ENCODE assay signal across 8 cellular contexts in genomic region chr1:3856923-3857790, GRCh38. TPM values are rescaled to one million over a fixed set of nuclear protein-coding genes. Genes with fewer than 3 reads are reported as not detected.
DNase-seq lines count a peak whose midpoint lies in the region; TF ChIP-seq lines count a peak whose summit lies in the region.

CEP104 (minus strand) TSS chr1:3857211; CDS start chr1:3852407, 4,804 bp downstream.
A gene with protein sequence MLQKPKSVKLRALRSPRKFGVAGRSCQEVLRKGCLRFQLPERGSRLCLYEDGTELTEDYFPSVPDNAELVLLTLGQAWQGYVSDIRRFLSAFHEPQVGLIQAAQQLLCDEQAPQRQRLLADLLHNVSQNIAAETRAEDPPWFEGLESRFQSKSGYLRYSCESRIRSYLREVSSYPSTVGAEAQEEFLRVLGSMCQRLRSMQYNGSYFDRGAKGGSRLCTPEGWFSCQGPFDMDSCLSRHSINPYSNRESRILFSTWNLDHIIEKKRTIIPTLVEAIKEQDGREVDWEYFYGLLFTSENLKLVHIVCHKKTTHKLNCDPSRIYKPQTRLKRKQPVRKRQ (plus strand): TSS chr1:3857476. CDS start chr1:3857604, 128 bp downstream.

- TF ChIP-seq CTCF in LNCaP clone FGC (IDR thresholded peaks at IDR 0.05; ENCODE audit: control insufficient read depth, extremely low read depth, insufficient read depth) (peak; percentile 65), foreskin fibroblast (IDR thresholded peaks at IDR 0.05; ENCODE audit: low read depth, low read length) (no peak), neural crest cell (conservative IDR thresholded peaks at IDR 0.05) (no peak)

- peak within 1 kb of the TSS; percentile 38 for H3K27ac Mint-ChIP-seq in neural crest cell (ENCODE audit: unreplicated experiment)

- peaks cover 3% of the 10 kb centered on the region for H3K27me3 Mint-ChIP-seq in neural crest cell (ENCODE audit: low read depth)

- H3K4me3 ChIP-seq in LNCaP clone FGC (ENCODE audit: low read depth, low read length) (peak within 1 kb of the TSS; percentile 94), foreskin fibroblast (ENCODE audit: low read depth in 1 of 2, low read length in 2 of 2) (peak within 1 kb of the TSS; percentile 95 to 97), stomach smooth muscle (ENCODE audit: low read length in 2 of 2) (peak within 1 kb of the TSS; percentile 93 to 95)

- peaks cover 24% of the 10 kb centered on the region for H3K4me1 Mint-ChIP-seq in neural crest cell

- no peaks in the 10 kb centered on the region for H3K9me3 ChIP-seq in stomach smooth muscle (ENCODE audit: control insufficient read depth in 2 of 2, low read length in 2 of 2)

- H3K9ac ChIP-seq in stomach smooth muscle (ENCODE audit: low read length in 2 of 2): peak within 1 kb of the TSS; percentile 85 to 89

- peak within 1 kb of the TSS; percentile 49 for H3K27ac ChIP-seq in stomach smooth muscle (ENCODE audit: low read length)

- H3K27me3 ChIP-seq in stomach smooth muscle (ENCODE audit: control insufficient read depth in 1 of 2, insufficient read depth in 2 of 2, low read length in 2 of 2): no peaks in the 10 kb centered on the region

- H3K4me1 ChIP-seq in stomach smooth muscle (ENCODE audit: control insufficient read depth, insufficient read depth, low read length): peaks cover 22% of the 10 kb centered on the region

- DNase-seq in ELR (ENCODE audit: low read depth): peak; percentile 86
- DNase-seq in H4 (ENCODE audit: low spot score): peak; percentile 99
- DNase-seq in LNCaP clone FGC (ENCODE audit: low read depth): peak; percentile 97
- peak; percentile 98 for DNase-seq in SHP77 treated with DMSO at 0.1 percent for 48 hours (lab: John Stamatoyannopoulos, UW)
- peak; percentile 95 for DNase-seq in activated gamma-delta T cell (lab: John Stamatoyannopoulos, UW)
- DNase-seq in foreskin fibroblast: peak; percentile 60 to 91
- peak; percentile 83 for DNase-seq in neural crest cell (ENCODE audit: low read depth, low spot score)

- H3K36me3 Mint-ChIP-seq in neural crest cell (ENCODE audit: low read depth): no peaks in the 10 kb centered on the region

- peak within 1 kb of the TSS; percentile 97 for H3K4me3 Mint-ChIP-seq in neural crest cell

- H3K36me3 ChIP-seq in stomach smooth muscle (ENCODE audit: control insufficient read depth in 2 of 2, insufficient read depth in 2 of 2, low read length in 2 of 2): peaks cover under 1 to 4% of the 10 kb centered on the region in 2 donors

- no peaks in the 10 kb centered on the region for H3K9me3 Mint-ChIP-seq in neural crest cell

RNA-seq across cellular contexts. Expression of gene CEP104, which starts in this region (rescaled TPM):
- 13.1 and 23.5 TPM in 2 replicates for total RNA-seq in H4 (2014; rRNA removed; shearing (Covaris generic))
- total RNA-seq in neural crest cell: 36.2 and 37.3 TPM in 2 replicates

RNA-seq across cellular contexts. Expression of the second gene that starts in this region (rescaled TPM):
- 5.8 and 7.7 TPM in 2 replicates for total RNA-seq in H4 (2014; rRNA removed; shearing (Covaris generic))
- total RNA-seq in neural crest cell: 11.3 and 13.1 TPM in 2 replicates

Comparison
In these comparisons a context has a peak if more than half of its experiments do, and no peak if none do; other contexts are left out.
1. Peak in every context shown above with its lines: DNase-seq, H3K4me3 ChIP-seq and H3K27ac ChIP-seq.